In the genomic region with DNA sequence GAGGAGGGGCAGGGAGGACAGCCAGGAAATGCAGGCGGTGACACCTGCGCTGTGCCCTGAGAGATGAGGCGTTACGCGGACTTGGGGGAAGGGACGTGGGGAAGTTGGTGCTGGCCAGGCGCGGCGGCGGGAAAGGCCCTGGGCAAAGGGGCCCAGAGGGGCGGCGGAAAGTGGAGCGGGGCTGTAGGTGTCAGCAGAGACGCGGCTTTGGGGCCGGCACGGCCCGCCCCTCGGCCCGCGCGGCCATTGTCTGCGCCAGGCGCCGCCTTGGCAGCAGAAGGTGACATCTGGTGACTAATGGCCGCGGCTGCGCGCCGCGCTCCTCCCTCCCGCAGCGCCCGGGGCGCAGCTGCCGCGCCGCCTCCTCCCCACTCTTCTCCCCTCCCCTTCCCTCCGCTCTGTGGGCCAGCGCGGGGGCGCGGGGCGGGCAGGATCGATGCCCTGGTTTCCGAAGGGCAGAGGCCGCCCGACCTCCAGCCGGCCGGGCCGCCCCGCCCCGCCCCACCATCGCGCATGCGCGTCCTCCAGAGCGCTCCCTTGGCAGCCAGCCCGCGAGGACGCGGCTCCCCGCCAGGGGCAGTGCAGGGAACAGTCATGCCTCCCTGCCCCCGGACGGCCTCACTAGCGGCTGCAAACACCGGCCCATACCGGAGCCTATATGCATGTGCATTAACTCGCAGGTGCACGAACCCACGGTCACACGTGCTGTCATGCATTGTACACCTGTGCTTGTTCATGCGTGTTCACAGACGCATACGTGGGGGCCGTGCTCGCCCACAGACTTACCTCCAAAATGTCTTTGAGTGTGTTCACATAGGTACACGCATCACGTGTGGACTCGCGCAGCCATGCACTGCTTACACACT, we compare ENCODE assay signal across 1 cellular context.
TF ChIP-seq lines count a peak whose summit lies in the region.

No MANE protein-coding gene starts in this region.

TF ChIP-seq in K562, 482 proteins besides CTCF, POLR2A, EP300 and RAD21 (continued from another document and continues in another):
- TF ChIP-seq, protein P1, sequence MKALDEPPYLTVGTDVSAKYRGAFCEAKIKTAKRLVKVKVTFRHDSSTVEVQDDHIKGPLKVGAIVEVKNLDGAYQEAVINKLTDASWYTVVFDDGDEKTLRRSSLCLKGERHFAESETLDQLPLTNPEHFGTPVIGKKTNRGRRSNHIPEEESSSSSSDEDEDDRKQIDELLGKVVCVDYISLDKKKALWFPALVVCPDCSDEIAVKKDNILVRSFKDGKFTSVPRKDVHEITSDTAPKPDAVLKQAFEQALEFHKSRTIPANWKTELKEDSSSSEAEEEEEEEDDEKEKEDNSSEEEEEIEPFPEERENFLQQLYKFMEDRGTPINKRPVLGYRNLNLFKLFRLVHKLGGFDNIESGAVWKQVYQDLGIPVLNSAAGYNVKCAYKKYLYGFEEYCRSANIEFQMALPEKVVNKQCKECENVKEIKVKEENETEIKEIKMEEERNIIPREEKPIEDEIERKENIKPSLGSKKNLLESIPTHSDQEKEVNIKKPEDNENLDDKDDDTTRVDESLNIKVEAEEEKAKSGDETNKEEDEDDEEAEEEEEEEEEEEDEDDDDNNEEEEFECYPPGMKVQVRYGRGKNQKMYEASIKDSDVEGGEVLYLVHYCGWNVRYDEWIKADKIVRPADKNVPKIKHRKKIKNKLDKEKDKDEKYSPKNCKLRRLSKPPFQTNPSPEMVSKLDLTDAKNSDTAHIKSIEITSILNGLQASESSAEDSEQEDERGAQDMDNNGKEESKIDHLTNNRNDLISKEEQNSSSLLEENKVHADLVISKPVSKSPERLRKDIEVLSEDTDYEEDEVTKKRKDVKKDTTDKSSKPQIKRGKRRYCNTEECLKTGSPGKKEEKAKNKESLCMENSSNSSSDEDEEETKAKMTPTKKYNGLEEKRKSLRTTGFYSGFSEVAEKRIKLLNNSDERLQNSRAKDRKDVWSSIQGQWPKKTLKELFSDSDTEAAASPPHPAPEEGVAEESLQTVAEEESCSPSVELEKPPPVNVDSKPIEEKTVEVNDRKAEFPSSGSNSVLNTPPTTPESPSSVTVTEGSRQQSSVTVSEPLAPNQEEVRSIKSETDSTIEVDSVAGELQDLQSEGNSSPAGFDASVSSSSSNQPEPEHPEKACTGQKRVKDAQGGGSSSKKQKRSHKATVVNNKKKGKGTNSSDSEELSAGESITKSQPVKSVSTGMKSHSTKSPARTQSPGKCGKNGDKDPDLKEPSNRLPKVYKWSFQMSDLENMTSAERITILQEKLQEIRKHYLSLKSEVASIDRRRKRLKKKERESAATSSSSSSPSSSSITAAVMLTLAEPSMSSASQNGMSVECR (CRISPR knock-in tag; IDR thresholded peaks at IDR 0.05) = no peak
- no peak for TF ChIP-seq SMARCA5 (IDR thresholded peaks at IDR 0.05)
- no peak for TF ChIP-seq PML (IDR thresholded peaks at IDR 0.05; ENCODE audit: low read length)
- TF ChIP-seq, protein P2, sequence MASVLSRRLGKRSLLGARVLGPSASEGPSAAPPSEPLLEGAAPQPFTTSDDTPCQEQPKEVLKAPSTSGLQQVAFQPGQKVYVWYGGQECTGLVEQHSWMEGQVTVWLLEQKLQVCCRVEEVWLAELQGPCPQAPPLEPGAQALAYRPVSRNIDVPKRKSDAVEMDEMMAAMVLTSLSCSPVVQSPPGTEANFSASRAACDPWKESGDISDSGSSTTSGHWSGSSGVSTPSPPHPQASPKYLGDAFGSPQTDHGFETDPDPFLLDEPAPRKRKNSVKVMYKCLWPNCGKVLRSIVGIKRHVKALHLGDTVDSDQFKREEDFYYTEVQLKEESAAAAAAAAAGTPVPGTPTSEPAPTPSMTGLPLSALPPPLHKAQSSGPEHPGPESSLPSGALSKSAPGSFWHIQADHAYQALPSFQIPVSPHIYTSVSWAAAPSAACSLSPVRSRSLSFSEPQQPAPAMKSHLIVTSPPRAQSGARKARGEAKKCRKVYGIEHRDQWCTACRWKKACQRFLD (CRISPR knock-in tag; IDR thresholded peaks at IDR 0.05) = no peak
- TF ChIP-seq, protein P3, sequence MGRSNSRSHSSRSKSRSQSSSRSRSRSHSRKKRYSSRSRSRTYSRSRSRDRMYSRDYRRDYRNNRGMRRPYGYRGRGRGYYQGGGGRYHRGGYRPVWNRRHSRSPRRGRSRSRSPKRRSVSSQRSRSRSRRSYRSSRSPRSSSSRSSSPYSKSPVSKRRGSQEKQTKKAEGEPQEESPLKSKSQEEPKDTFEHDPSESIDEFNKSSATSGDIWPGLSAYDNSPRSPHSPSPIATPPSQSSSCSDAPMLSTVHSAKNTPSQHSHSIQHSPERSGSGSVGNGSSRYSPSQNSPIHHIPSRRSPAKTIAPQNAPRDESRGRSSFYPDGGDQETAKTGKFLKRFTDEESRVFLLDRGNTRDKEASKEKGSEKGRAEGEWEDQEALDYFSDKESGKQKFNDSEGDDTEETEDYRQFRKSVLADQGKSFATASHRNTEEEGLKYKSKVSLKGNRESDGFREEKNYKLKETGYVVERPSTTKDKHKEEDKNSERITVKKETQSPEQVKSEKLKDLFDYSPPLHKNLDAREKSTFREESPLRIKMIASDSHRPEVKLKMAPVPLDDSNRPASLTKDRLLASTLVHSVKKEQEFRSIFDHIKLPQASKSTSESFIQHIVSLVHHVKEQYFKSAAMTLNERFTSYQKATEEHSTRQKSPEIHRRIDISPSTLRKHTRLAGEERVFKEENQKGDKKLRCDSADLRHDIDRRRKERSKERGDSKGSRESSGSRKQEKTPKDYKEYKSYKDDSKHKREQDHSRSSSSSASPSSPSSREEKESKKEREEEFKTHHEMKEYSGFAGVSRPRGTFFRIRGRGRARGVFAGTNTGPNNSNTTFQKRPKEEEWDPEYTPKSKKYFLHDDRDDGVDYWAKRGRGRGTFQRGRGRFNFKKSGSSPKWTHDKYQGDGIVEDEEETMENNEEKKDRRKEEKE (IDR thresholded peaks at IDR 0.05; ENCODE audit: borderline replicate concordance in 1 of 2, control insufficient read depth in 1 of 2, low read depth in 2 of 2, low read length in 1 of 2) = no peak
- no peak for TF ChIP-seq MXI1 (IDR thresholded peaks at IDR 0.05; ENCODE audit: low read depth, low read length)
- no peak for TF ChIP-seq ZNF707 (CRISPR knock-in tag; conservative IDR thresholded peaks at IDR 0.05)
- peak; percentile 31 for TF ChIP-seq DACH1 (IDR thresholded peaks at IDR 0.05; ENCODE audit: partially characterized antibody)
- no peak for TF ChIP-seq ILF3 (IDR thresholded peaks at IDR 0.05; ENCODE audit: borderline replicate concordance)
- no peak for TF ChIP-seq HOXB6 (CRISPR knock-in tag; IDR thresholded peaks at IDR 0.05; ENCODE audit: borderline replicate concordance)
- no peak for TF ChIP-seq DPF2 (IDR thresholded peaks at IDR 0.05)
- TF ChIP-seq SRSF3 (IDR thresholded peaks at IDR 0.05; ENCODE audit: insufficient read depth, low read length) = no peak
- TF ChIP-seq, protein P4, sequence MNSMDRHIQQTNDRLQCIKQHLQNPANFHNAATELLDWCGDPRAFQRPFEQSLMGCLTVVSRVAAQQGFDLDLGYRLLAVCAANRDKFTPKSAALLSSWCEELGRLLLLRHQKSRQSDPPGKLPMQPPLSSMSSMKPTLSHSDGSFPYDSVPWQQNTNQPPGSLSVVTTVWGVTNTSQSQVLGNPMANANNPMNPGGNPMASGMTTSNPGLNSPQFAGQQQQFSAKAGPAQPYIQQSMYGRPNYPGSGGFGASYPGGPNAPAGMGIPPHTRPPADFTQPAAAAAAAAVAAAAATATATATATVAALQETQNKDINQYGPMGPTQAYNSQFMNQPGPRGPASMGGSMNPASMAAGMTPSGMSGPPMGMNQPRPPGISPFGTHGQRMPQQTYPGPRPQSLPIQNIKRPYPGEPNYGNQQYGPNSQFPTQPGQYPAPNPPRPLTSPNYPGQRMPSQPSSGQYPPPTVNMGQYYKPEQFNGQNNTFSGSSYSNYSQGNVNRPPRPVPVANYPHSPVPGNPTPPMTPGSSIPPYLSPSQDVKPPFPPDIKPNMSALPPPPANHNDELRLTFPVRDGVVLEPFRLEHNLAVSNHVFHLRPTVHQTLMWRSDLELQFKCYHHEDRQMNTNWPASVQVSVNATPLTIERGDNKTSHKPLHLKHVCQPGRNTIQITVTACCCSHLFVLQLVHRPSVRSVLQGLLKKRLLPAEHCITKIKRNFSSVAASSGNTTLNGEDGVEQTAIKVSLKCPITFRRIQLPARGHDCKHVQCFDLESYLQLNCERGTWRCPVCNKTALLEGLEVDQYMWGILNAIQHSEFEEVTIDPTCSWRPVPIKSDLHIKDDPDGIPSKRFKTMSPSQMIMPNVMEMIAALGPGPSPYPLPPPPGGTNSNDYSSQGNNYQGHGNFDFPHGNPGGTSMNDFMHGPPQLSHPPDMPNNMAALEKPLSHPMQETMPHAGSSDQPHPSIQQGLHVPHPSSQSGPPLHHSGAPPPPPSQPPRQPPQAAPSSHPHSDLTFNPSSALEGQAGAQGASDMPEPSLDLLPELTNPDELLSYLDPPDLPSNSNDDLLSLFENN (IDR thresholded peaks at IDR 0.05; ENCODE audit: low read depth in 2 of 2, low read length in 2 of 2) = 0 out of 4 replicates have a peak, but pooled peaks of 1 of the 2 experiments have one; percentile 9
- peak; percentile 73 for TF ChIP-seq L3MBTL2 (IDR thresholded peaks at IDR 0.05)
- no peak for TF ChIP-seq ZFP36 (IDR thresholded peaks at IDR 0.05; ENCODE audit: low read depth, low read length, partially characterized antibody)
- no peak for TF ChIP-seq ZNF217 (CRISPR knock-in tag; IDR thresholded peaks at IDR 0.05)
- TF ChIP-seq HIVEP1 (CRISPR knock-in tag; IDR thresholded peaks at IDR 0.05) = no peak
- TF ChIP-seq, protein P5, sequence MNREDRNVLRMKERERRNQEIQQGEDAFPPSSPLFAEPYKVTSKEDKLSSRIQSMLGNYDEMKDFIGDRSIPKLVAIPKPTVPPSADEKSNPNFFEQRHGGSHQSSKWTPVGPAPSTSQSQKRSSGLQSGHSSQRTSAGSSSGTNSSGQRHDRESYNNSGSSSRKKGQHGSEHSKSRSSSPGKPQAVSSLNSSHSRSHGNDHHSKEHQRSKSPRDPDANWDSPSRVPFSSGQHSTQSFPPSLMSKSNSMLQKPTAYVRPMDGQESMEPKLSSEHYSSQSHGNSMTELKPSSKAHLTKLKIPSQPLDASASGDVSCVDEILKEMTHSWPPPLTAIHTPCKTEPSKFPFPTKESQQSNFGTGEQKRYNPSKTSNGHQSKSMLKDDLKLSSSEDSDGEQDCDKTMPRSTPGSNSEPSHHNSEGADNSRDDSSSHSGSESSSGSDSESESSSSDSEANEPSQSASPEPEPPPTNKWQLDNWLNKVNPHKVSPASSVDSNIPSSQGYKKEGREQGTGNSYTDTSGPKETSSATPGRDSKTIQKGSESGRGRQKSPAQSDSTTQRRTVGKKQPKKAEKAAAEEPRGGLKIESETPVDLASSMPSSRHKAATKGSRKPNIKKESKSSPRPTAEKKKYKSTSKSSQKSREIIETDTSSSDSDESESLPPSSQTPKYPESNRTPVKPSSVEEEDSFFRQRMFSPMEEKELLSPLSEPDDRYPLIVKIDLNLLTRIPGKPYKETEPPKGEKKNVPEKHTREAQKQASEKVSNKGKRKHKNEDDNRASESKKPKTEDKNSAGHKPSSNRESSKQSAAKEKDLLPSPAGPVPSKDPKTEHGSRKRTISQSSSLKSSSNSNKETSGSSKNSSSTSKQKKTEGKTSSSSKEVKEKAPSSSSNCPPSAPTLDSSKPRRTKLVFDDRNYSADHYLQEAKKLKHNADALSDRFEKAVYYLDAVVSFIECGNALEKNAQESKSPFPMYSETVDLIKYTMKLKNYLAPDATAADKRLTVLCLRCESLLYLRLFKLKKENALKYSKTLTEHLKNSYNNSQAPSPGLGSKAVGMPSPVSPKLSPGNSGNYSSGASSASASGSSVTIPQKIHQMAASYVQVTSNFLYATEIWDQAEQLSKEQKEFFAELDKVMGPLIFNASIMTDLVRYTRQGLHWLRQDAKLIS (CRISPR knock-in tag; IDR thresholded peaks at IDR 0.05) = no peak
- TF ChIP-seq SAFB2 (IDR thresholded peaks at IDR 0.05; ENCODE audit: borderline replicate concordance, low read depth, low read length, severe bottlenecking) = no peak
- no peak for TF ChIP-seq ZNF436 (CRISPR knock-in tag; IDR thresholded peaks at IDR 0.05)
- TF ChIP-seq RB1 (IDR thresholded peaks at IDR 0.05; ENCODE audit: low read depth) = peak; percentile 71
- TF ChIP-seq BCL6 (CRISPR knock-in tag; IDR thresholded peaks at IDR 0.05) = no peak
- TF ChIP-seq NFE2 (IDR thresholded peaks at IDR 0.05; ENCODE audit: low read depth) = no peak
- TF ChIP-seq, protein P6, sequence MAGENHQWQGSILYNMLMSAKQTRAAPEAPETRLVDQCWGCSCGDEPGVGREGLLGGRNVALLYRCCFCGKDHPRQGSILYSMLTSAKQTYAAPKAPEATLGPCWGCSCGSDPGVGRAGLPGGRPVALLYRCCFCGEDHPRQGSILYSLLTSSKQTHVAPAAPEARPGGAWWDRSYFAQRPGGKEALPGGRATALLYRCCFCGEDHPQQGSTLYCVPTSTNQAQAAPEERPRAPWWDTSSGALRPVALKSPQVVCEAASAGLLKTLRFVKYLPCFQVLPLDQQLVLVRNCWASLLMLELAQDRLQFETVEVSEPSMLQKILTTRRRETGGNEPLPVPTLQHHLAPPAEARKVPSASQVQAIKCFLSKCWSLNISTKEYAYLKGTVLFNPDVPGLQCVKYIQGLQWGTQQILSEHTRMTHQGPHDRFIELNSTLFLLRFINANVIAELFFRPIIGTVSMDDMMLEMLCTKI (IDR thresholded peaks at IDR 0.05; ENCODE audit: partially characterized antibody) = no peak
- TF ChIP-seq ZNF431 (CRISPR knock-in tag; IDR thresholded peaks at IDR 0.05) = no peak
- TF ChIP-seq ZNF696 (CRISPR knock-in tag; conservative IDR thresholded peaks at IDR 0.05) = no peak
- TF ChIP-seq, protein P7, sequence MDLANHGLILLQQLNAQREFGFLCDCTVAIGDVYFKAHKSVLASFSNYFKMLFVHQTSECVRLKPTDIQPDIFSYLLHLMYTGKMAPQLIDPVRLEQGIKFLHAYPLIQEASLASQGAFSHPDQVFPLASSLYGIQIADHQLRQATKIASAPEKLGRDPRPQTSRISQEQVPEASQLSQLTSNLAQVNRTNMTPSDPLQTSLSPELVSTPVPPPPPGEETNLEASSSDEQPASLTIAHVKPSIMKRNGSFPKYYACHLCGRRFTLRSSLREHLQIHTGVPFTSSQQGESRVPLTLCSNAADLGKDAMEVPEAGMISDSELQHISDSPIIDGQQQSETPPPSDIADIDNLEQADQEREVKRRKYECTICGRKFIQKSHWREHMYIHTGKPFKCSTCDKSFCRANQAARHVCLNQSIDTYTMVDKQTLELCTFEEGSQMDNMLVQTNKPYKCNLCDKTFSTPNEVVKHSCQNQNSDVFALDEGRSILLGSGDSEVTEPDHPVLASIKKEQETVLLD (IDR thresholded peaks at IDR 0.05) = peak; percentile 78; the same call in 1 of the 2 replicates
- TF ChIP-seq, protein P8, sequence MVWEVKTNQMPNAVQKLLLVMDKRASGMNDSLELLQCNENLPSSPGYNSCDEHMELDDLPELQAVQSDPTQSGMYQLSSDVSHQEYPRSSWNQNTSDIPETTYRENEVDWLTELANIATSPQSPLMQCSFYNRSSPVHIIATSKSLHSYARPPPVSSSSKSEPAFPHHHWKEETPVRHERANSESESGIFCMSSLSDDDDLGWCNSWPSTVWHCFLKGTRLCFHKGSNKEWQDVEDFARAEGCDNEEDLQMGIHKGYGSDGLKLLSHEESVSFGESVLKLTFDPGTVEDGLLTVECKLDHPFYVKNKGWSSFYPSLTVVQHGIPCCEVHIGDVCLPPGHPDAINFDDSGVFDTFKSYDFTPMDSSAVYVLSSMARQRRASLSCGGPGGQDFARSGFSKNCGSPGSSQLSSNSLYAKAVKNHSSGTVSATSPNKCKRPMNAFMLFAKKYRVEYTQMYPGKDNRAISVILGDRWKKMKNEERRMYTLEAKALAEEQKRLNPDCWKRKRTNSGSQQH (CRISPR knock-in tag; IDR thresholded peaks at IDR 0.05) = no peak
- peak; percentile 28 for TF ChIP-seq HNRNPLL (IDR thresholded peaks at IDR 0.05; ENCODE audit: low read depth, low read length, poor library complexity, severe bottlenecking)
- no peak for TF ChIP-seq SP2 (IDR thresholded peaks at IDR 0.05; ENCODE audit: extremely low read depth, low read depth, low read length, poor library complexity, severe bottlenecking)
- TF ChIP-seq NR2C2 (CRISPR knock-in tag; IDR thresholded peaks at IDR 0.05) = no peak
- peak; percentile 66 for TF ChIP-seq NR2C2 (tag; IDR thresholded peaks at IDR 0.05)
